ENCODE assay signal across 20 cellular contexts in genomic region chr1:203567596-203567995, GRCh38.
"Had no signal": no experiment of that assay in that cellular context is flagged by ENCODE, and none has a peak within 500 bp of the region (broad histone marks: within the 10 kb centered on the region; RNA-seq: fewer than 3 reads in every experiment).

No MANE protein-coding gene starts in this region.

- H3K36me3 ChIP-seq: MG63, SJSA1 had no signal

- H3K9me3 ChIP-seq: MG63, SJSA1 had no signal

- H3K27me3 ChIP-seq: MG63, SJSA1 had no signal

- H3K4me3 ChIP-seq: MG63, SJSA1, SK-N-MC had no signal

- H3K27ac ChIP-seq: SJSA1, SK-N-MC had no signal

- DNase-seq: Karpas-422, KG1, MG63, NCI-H1092, NCI-H1105 treated with DMSO at 0.1 percent for 48 hours, NCI-H1417 treated with DMSO at 0.1 percent for 48 hours, NCI-H146, NCI-H1694 treated with DMSO at 0.1 percent for 48 hours, NCI-H1930, NCI-H2081, NCI-H2107, NCI-H345, NCI-H446 treated with DMSO at 0.1 percent for 48 hours, NCI-H510A treated with DMSO at 0.1 percent for 48 hours, NCI-H526, Right ventricle myocardium superior, RPMI8226, SIG-M5 had no signal
